In the genomic region with DNA sequence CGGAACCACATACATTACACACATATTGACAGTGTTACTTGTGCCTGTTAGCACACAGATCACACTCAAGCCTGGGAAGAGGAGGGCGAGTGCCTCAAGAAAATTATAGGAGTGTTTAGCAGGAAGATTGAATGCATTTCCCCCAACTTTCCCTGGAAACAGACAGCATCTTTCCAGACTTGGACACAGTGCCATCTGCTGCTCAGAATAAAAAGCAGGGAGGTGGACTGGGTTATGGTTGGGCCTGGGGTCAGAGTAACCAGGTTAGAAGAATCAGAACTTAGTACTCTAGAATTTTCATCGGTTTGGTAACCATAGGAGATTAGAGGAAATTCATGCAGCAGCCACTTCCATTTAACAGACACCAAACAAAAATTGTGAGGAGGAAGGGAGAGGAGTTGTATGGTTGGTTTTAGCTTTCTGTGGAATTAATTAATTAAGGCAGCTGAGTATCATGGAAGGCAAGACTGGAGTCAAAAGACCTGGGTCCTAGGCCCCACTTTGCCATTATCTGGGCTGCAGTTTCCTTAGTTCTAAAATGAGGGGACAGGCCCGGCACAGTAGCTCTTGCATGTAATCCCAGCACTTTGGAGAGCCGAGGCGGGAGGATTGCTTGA, we compare ENCODE assay signal across 9 cellular contexts. TPM values are rescaled to one million over a fixed set of nuclear protein-coding genes. Genes with fewer than 3 reads are reported as not detected.
DNase-seq lines count a peak whose midpoint lies in the region; ATAC-seq, FAIRE-seq and TF ChIP-seq lines count a peak whose summit lies in the region.
"Had no signal": no experiment of that assay in that cellular context is flagged by ENCODE, and none has a peak within 500 bp of the region (broad histone marks: within the 10 kb centered on the region; RNA-seq: fewer than 3 reads in every experiment).

No MANE protein-coding gene starts in this region.

- no peak overlapping the region for H3K27ac ChIP-seq in sigmoid colon

- no peaks in the 10 kb centered on the region for H3K36me3 ChIP-seq in sigmoid colon

- H3K4me3 ChIP-seq in sigmoid colon: no peak overlapping the region

- TF ChIP-seq EP300 in sigmoid colon (IDR thresholded peaks at IDR 0.05): no peak

- peak; percentile 58 for FAIRE-seq in D721Med (lab: Jason Lieb, UNC)

- no peak for TF ChIP-seq POLR2A in sigmoid colon (IDR thresholded peaks at IDR 0.05)

- no peaks in the 10 kb centered on the region for H3K9me3 ChIP-seq in sigmoid colon

- no peaks in the 10 kb centered on the region for H3K4me1 ChIP-seq in sigmoid colon

- no peaks in the 10 kb centered on the region for H3K4me1 Mint-ChIP-seq in neural crest cell

- H3K4me3 Mint-ChIP-seq in neural crest cell: no peak overlapping the region

- TF ChIP-seq CTCF in D721Med (IDR thresholded peaks at IDR 0.05; ENCODE audit: insufficient read depth, missing control alignments): peak; percentile 40
- peak; percentile 60 for TF ChIP-seq CTCF in neural crest cell (conservative IDR thresholded peaks at IDR 0.05)
- TF ChIP-seq CTCF in sigmoid colon (IDR thresholded peaks at IDR 0.05): no peak

- DNase-seq in D721Med (ENCODE audit: insufficient read length, low spot score) (no peak), NCI-H146 (lab: John Stamatoyannopoulos, UW) (peak; percentile 61), dedifferentiated amniotic fluid mesenchymal stem cell (ENCODE audit: extremely low spot score) (peak; percentile 32), neural crest cell (ENCODE audit: low read depth, low spot score) (no peak), sigmoid colon (no peak)
- DNase-seq: amniotic stem cell had no signal

- no peaks in the 10 kb centered on the region for H3K27me3 Mint-ChIP-seq in neural crest cell (ENCODE audit: low read depth)

- no peak overlapping the region for H3K27ac Mint-ChIP-seq in neural crest cell (ENCODE audit: unreplicated experiment)

- no peaks in the 10 kb centered on the region for H3K9me3 Mint-ChIP-seq in neural crest cell

- H3K27me3 ChIP-seq in sigmoid colon: no peaks in the 10 kb centered on the region

- 85 to 89% methylated on average over 6 of the region's 6 CpGs for WGBS in sigmoid colon, 2 donors

- intact Hi-C loops in sigmoid colon (cut with DNase I): no loop called here

- H3K36me3 Mint-ChIP-seq in neural crest cell (ENCODE audit: low read depth): no peaks in the 10 kb centered on the region

- ATAC-seq in GM18868 (IDR thresholded peaks at IDR 0.05; ENCODE audit: unreplicated experiment): no peak
- no peak for ATAC-seq in GM19324 (IDR thresholded peaks at IDR 0.05; ENCODE audit: low FRiP score, unreplicated experiment)
- no peak for ATAC-seq in GM18909 (IDR thresholded peaks at IDR 0.05; ENCODE audit: poor library complexity, unreplicated experiment)

RNA-seq across cellular contexts. Expression of gene OPTN, which starts 43.4 kb away (rescaled TPM):
- 6.2 and 7.5 TPM in 2 replicates for total RNA-seq in neural crest cell
- 10 to 100 TPM; 53.5 to 72.6 (median 59.7) TPM for total RNA-seq in sigmoid colon
- 100 to 1,000 TPM in 2 of 3 donors, 10 to 100 TPM in 1; 54.2 to 127 (median 117) TPM for polyA plus RNA-seq in sigmoid colon

RNA-seq across cellular contexts. Expression of gene CCDC3, which starts 55.1 kb away (rescaled TPM):
- total RNA-seq in neural crest cell (6.1 and 6.4 TPM in 2 replicates), sigmoid colon (1 to 10 TPM; 2.0 to 6.9 (median 4.4) TPM)
- polyA plus RNA-seq in sigmoid colon: 1 to 10 TPM in 1 of 3 donors, under 1 TPM in 2; 0.46 to 3.5 (median 0.60) TPM

Comparison
In these comparisons a context has a peak if more than half of its experiments do, and no peak if none do; other contexts are left out.
1. DNase-seq: peak in NCI-H146 (single experiment) and dedifferentiated amniotic fluid mesenchymal stem cell (single experiment); none in D721Med (single experiment), neural crest cell (single experiment) and sigmoid colon (single experiment).
2. CTCF ChIP-seq: peak in D721Med (single experiment) and neural crest cell (single experiment); none in sigmoid colon (0 of 4).